Comparison of ENCODE assay signal across 1 cellular context in the genomic region with DNA sequence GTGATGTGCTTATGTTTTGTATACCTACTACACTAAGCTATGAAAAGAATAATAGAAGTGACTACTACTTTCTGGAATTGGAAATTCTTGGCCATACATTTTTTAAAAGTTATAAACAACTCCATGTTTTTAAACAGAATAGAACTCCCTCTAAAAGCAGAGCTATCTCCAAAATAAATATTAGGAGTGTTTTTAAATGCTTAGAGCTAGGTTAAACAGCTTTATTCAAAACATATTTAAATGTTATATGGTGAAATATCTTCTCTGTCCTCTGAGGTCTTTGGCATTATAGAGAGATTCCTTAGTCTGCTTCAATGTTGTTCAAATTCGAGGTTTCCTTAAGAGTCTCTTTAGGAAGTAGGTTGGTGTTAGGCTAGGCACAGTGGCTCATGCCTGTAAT.
TF ChIP-seq lines count a peak whose summit lies in the region.

No MANE protein-coding gene starts in this region.

TF ChIP-seq in IMR-90, 13 proteins besides CTCF, POLR2A, EP300 and RAD21:
- TF ChIP-seq RCOR1 (IDR thresholded peaks at IDR 0.05; ENCODE audit: insufficient replicate concordance, low read length) (no peak), SMC3 (IDR thresholded peaks at IDR 0.05; ENCODE audit: low read depth, low read length) (no peak), FOS (IDR thresholded peaks at IDR 0.05; ENCODE audit: low read depth, low read length) (no peak), NFE2L2 (IDR thresholded peaks at IDR 0.05; ENCODE audit: low read depth, low read length) (no peak), MAFK (IDR thresholded peaks at IDR 0.05; ENCODE audit: low read depth, low read length) (no peak), MXI1 (IDR thresholded peaks at IDR 0.05; ENCODE audit: borderline replicate concordance, low read depth, low read length) (no peak), RFX5 (IDR thresholded peaks at IDR 0.05; ENCODE audit: low read depth, low read length) (no peak), CHD1 (IDR thresholded peaks at IDR 0.05; ENCODE audit: low read depth, low read length) (no peak), CEBPB (IDR thresholded peaks at IDR 0.05; ENCODE audit: low read depth, low read length) (no peak), MAZ (IDR thresholded peaks at IDR 0.05; ENCODE audit: borderline replicate concordance, low read depth, low read length) (no peak), BHLHE40 (IDR thresholded peaks at IDR 0.05; ENCODE audit: low read depth, low read length) (no peak)
- TF ChIP-seq, protein P1, sequence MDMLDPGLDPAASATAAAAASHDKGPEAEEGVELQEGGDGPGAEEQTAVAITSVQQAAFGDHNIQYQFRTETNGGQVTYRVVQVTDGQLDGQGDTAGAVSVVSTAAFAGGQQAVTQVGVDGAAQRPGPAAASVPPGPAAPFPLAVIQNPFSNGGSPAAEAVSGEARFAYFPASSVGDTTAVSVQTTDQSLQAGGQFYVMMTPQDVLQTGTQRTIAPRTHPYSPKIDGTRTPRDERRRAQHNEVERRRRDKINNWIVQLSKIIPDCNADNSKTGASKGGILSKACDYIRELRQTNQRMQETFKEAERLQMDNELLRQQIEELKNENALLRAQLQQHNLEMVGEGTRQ (IDR thresholded peaks at IDR 0.05; ENCODE audit: low read depth, low read length), result no peak
- TF ChIP-seq, protein P2, sequence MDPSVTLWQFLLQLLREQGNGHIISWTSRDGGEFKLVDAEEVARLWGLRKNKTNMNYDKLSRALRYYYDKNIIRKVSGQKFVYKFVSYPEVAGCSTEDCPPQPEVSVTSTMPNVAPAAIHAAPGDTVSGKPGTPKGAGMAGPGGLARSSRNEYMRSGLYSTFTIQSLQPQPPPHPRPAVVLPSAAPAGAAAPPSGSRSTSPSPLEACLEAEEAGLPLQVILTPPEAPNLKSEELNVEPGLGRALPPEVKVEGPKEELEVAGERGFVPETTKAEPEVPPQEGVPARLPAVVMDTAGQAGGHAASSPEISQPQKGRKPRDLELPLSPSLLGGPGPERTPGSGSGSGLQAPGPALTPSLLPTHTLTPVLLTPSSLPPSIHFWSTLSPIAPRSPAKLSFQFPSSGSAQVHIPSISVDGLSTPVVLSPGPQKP (IDR thresholded peaks at IDR 0.05; ENCODE audit: borderline replicate concordance, low read depth, low read length), result no peak
TF ChIP-seq in IMR-90: peak in this region for 0.
